Comparison of ENCODE assay signal across 9 cellular contexts in the genomic region with DNA sequence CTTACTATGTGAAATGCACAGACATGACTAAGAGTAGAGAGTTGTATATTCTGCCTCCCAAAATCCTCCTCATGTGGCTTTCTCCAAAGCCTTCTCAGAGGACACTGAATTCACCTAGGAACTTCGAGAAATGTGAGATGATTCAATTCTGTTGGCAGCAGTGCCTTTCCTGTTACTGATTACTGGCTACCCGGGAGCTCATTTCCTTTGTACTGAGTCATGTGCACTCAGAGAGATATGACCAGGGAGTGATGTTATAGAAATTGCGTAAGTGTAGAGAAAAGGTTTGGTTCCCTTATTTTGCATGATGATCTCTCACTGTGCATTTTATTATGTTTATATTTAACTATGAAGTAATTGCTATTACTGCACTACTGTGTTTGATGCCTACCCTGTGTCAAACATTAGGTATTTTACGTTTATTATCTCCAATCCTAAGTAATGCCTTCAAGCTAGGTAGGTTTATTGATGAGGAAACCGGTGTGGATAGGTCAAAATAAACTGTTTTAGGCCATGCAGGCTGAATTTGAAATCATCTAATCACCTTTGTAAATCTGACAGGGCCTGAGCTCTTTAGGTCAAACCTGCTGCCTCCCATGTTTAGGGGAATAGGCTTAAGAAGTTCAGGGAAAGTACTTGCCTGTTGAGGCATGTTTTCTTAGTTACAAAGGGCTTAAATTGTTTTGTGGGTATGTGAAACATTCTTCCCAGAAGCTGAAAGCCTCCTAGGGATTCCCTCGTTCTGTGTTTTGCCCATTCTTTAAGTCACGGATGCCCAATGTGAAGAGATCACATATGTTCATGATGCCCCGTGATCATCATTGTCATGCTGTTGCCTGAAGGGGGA.
DNase-seq lines count a peak whose midpoint lies in the region; ATAC-seq and TF ChIP-seq lines count a peak whose summit lies in the region.
"Had no signal": no experiment of that assay in that cellular context is flagged by ENCODE, and none has a peak within 500 bp of the region (broad histone marks: within the 10 kb centered on the region; RNA-seq: fewer than 3 reads in every experiment).

No MANE protein-coding gene starts in this region.

- no peaks in the 10 kb centered on the region for H3K36me3 ChIP-seq in colonic mucosa
- H3K36me3 ChIP-seq in mesenchymal stem cell (ENCODE audit: control insufficient read depth in 1 of 2, insufficient read depth in 2 of 2, low read depth in 1 of 2, low read length in 2 of 2), result no peaks in the 10 kb centered on the region
- H3K36me3 ChIP-seq in HAP-1 (replicated peaks), result no peaks in the 10 kb centered on the region

- H2BK120ac ChIP-seq in mesenchymal stem cell (ENCODE audit: low read depth, low read length), result no peak overlapping the region

- no peak overlapping the region for H2BK15ac ChIP-seq in mesenchymal stem cell (ENCODE audit: low read depth, poor library complexity, severe bottlenecking)

- H3K4me2 ChIP-seq in mesenchymal stem cell (ENCODE audit: low read length, poor library complexity, severe bottlenecking), result peak overlapping the region; percentile 10

- H3K9me3 ChIP-seq in colonic mucosa (no peaks in the 10 kb centered on the region), mesenchymal stem cell (ENCODE audit: control insufficient read depth, low read length) (no peaks in the 10 kb centered on the region), HAP-1 (no peaks in the 10 kb centered on the region)

- peak overlapping the region in 1 of 2 experiments; percentile 83 for H2BK12ac ChIP-seq in mesenchymal stem cell (ENCODE audit: low read length in 2 of 2)

- H3K27ac ChIP-seq in colonic mucosa, result peak overlapping the region; percentile 65
- peak overlapping the region; percentile 96 for H3K27ac ChIP-seq in mesenchymal stem cell (ENCODE audit: low read length, poor library complexity, severe bottlenecking)
- H3K27ac ChIP-seq: 22Rv1 had no signal

- H3K9ac ChIP-seq in colonic mucosa (ENCODE audit: low read depth in 2 of 2, low read length in 2 of 2) (no peak overlapping the region), mesenchymal stem cell (ENCODE audit: low read length) (peak overlapping the region; percentile 78)

- H3K4ac ChIP-seq in mesenchymal stem cell (ENCODE audit: low read depth in 1 of 2, low read length in 2 of 2), result peak overlapping the region in 1 of 2 experiments; percentile 20

- no peak for TF ChIP-seq CTCF in colonic mucosa (IDR thresholded peaks at IDR 0.05)

- H2AK5ac ChIP-seq in mesenchymal stem cell (ENCODE audit: low read length, severe bottlenecking), result peak overlapping the region; percentile 73

- H4K8ac ChIP-seq in mesenchymal stem cell (ENCODE audit: low read length), result peak overlapping the region; percentile 69

- peaks cover 16% of the 10 kb centered on the region for H3K79me1 ChIP-seq in mesenchymal stem cell (replicated peaks; ENCODE audit: low read length, poor library complexity, severe bottlenecking)

- in situ Hi-C loops in HAP-1 (cut with MboI; ENCODE audit: low sequenced_read_pairs), result no loop called here

- H3K23ac ChIP-seq in mesenchymal stem cell (ENCODE audit: low read length in 2 of 2), result no peak overlapping the region

- H3K4me3 ChIP-seq in colonic mucosa (no peak overlapping the region), mesenchymal stem cell (ENCODE audit: insufficient read depth in 1 of 2, low read depth in 1 of 2, low read length in 2 of 2) (peak overlapping the region in 1 of 2 experiments; percentile 2), HAP-1 (no peak overlapping the region)

- DNase-seq in DMS 273 (lab: John Stamatoyannopoulos, UW; ENCODE audit: unreplicated experiment) (peak; percentile 23), DMS 273 treated with DMSO at 0.1 percent for 48 hours (lab: John Stamatoyannopoulos, UW) (no peak), NCI-H460 (ENCODE audit: extremely low read depth, low read depth) (peak; percentile 95), colonic mucosa (peak; percentile 72), mesenchymal stem cell (peak; percentile 95), HAP-1 (ENCODE audit: low spot score in 2 of 2) (no peak)

- H4K91ac ChIP-seq in mesenchymal stem cell (ENCODE audit: low read length), result peak overlapping the region; percentile 11

- H3K27me3 ChIP-seq in colonic mucosa (no peaks in the 10 kb centered on the region), mesenchymal stem cell (ENCODE audit: control insufficient read depth in 1 of 2, insufficient read depth in 1 of 2, low read length in 2 of 2) (no peaks in the 10 kb centered on the region), HAP-1 (ENCODE audit: low read depth) (no peaks in the 10 kb centered on the region; the same call in 1 of the 2 replicates)

- H2AFZ ChIP-seq in mesenchymal stem cell (ENCODE audit: low read depth, low read length), result no peak overlapping the region

- no peak overlapping the region for H2BK5ac ChIP-seq in mesenchymal stem cell (ENCODE audit: low read depth, low read length, poor library complexity, severe bottlenecking)

- intact Hi-C loops in colonic mucosa (cut with DNase I), result no loop called here

- H3K18ac ChIP-seq in mesenchymal stem cell (ENCODE audit: low read depth in 1 of 2, low read length in 2 of 2), result peak overlapping the region in 1 of 2 experiments; percentile 11

- WGBS in mesenchymal stem cell, result 44% methylated on average over 6 of the region's 8 CpGs

- ATAC-seq in HG02798 (IDR thresholded peaks at IDR 0.05; ENCODE audit: poor library complexity, unreplicated experiment) (peak; percentile 59), GM21360 (IDR thresholded peaks at IDR 0.05; ENCODE audit: unreplicated experiment) (no peak)

- no peak overlapping the region for H3K14ac ChIP-seq in mesenchymal stem cell (ENCODE audit: low read length in 2 of 2)

- H3K4me1 ChIP-seq in colonic mucosa (no peaks in the 10 kb centered on the region), mesenchymal stem cell (ENCODE audit: control insufficient read depth, insufficient read depth, low read depth, low read length) (peaks cover 10% of the 10 kb centered on the region), HAP-1 (peaks cover 6% of the 10 kb centered on the region; the same call in 1 of the 2 replicates)

Comparison
In these comparisons a context has a peak if more than half of its experiments do, and no peak if none do; other contexts are left out.
1. DNase-seq: peak in DMS 273 (single experiment), NCI-H460 (single experiment), colonic mucosa (single experiment) and mesenchymal stem cell (single experiment); none in DMS 273 treated with DMSO at 0.1 percent for 48 hours (single experiment) and HAP-1 (0 of 2).